7 cellular contexts compared by ENCODE assay signal in the genomic region with DNA sequence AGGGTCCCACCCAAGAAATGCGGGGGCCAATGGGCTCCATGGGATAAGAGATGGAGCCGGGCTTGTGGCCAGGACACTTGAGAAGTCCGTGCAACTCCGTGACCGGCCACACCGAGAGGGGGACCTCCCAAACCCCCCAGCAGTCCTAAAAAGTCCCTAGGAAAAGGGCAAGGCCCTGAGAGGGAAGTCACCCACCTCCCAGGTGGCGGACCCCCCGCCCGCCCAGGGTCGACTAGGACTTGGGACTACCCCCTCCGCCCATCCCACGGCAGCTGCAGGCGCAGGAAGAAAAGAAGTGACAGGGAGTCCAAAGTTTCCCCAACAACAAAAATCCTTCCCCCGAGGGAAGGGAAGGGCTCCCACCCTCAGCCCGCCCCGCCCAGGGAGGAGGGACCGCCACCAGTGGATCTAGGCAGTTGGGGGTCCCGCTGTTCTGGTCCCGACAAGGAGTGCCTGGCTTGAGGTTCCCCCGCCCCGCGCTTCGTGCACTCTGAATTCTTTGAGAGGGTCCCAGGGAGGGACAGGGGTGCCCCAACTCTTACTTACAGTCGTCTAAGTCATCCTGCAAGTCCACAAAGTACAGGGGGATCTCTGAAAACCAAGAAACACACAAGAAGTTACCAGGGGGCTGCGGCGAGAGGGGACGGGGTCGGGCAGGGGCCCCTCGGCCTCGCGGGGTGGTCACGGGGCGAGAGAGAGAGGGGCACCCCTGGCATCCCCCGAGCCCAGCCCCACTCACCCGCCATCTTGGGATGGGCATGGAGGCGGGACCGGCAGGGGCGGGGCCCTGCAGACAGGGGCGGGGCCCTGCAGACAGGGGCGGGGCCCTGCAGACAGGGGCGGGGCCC. TPM values are rescaled to one million over a fixed set of nuclear protein-coding genes. Genes with fewer than 3 reads are reported as not detected.
DNase-seq lines count a peak whose midpoint lies in the region; ATAC-seq and TF ChIP-seq lines count a peak whose summit lies in the region.

No MANE protein-coding gene starts in this region.

- peak; percentile 22 to 32 for ATAC-seq in activated T-cell treated with anti-CD3 and anti-CD28 coated beads, Interleukin-2, amount 50 U/mL, for 72 hours (replicated peaks in 1 of 2)
- ATAC-seq in aorta (ENCODE audit: low FRiP score), result peak; percentile 93

- no peaks in the 10 kb centered on the region for H3K9me3 Mint-ChIP-seq in activated T-cell treated with anti-CD3 and anti-CD28 coated beads, Interleukin-2, amount 50 U/mL, for 72 hours
- no peaks in the 10 kb centered on the region for H3K9me3 Mint-ChIP-seq in nephron progenitor cell

- H3K4me1 ChIP-seq in aorta (ENCODE audit: control insufficient read depth in 1 of 2, insufficient read depth in 2 of 2, low read length in 2 of 2), result no peaks in the 10 kb centered on the region

- in situ Hi-C loops in GM13977 (cut with MboI; ENCODE audit: low pct_unique_long_range_greater_than_20kb, low sequenced_read_pairs, unreplicated experiment), result no loop called here

- H3K4me1 Mint-ChIP-seq in activated T-cell treated with anti-CD3 and anti-CD28 coated beads, Interleukin-2, amount 50 U/mL, for 72 hours (ENCODE audit: low read depth), result peaks cover 76% of the 10 kb centered on the region
- H3K4me1 Mint-ChIP-seq in nephron progenitor cell, result peaks cover 22% of the 10 kb centered on the region

- H3K4me3 ChIP-seq in NB4 (ENCODE audit: low read depth, low read length), result peak overlapping the region; percentile 51
- peak overlapping the region; percentile 51 to 53 for H3K4me3 ChIP-seq in aorta (ENCODE audit: low read length in 2 of 2)

- H3K9me3 ChIP-seq in aorta (ENCODE audit: control insufficient read depth, low read length), result no peaks in the 10 kb centered on the region

- H3K27me3 Mint-ChIP-seq in activated T-cell treated with anti-CD3 and anti-CD28 coated beads, Interleukin-2, amount 50 U/mL, for 72 hours (ENCODE audit: low read depth), result no peaks in the 10 kb centered on the region
- peaks cover 2% of the 10 kb centered on the region for H3K27me3 Mint-ChIP-seq in nephron progenitor cell (ENCODE audit: low read depth, poor library complexity)

- no peaks in the 10 kb centered on the region for H3K36me3 ChIP-seq in aorta (ENCODE audit: control insufficient read depth in 1 of 2, insufficient read depth in 2 of 2, low read length in 1 of 2)

- TF ChIP-seq CTCF in GM13977 (IDR thresholded peaks at IDR 0.05; ENCODE audit: extremely low read depth, insufficient read depth, missing control alignments) (no peak), NB4 (IDR thresholded peaks at IDR 0.05; ENCODE audit: low read depth, low read length) (no peak), nephron progenitor cell (IDR thresholded peaks at IDR 0.05) (no peak)

- no peak for TF ChIP-seq POLR2A in NB4 (IDR thresholded peaks at IDR 0.05; ENCODE audit: extremely low read depth, insufficient read length)

- intact Hi-C loops in aorta (cut with DNase I), result loop anchor here (2.0 to 10.0 kb wide), 3 partner anchors 80 to 383 kb away; a partner anchor contains a TSS

- 9 to 14% methylated on average over 28 to 41 of the region's 41 CpGs for WGBS in aorta, 2 donors

- H3K27ac Mint-ChIP-seq in activated T-cell treated with anti-CD3 and anti-CD28 coated beads, Interleukin-2, amount 50 U/mL, for 72 hours, result peak overlapping the region; percentile 86
- H3K27ac Mint-ChIP-seq in nephron progenitor cell, result no peak overlapping the region

- no peaks in the 10 kb centered on the region for H3K27me3 ChIP-seq in aorta (ENCODE audit: control insufficient read depth in 1 of 2, insufficient read depth in 2 of 2, low read length in 1 of 2)

- H3K27ac ChIP-seq in aorta (ENCODE audit: low read depth in 1 of 2, low read length in 2 of 2), result no peak overlapping the region

- H3K4me3 Mint-ChIP-seq in activated T-cell treated with anti-CD3 and anti-CD28 coated beads, Interleukin-2, amount 50 U/mL, for 72 hours, result peak overlapping the region; percentile 82 to 86
- peak overlapping the region; percentile 87 for H3K4me3 Mint-ChIP-seq in nephron progenitor cell

- peaks cover 4 to 17% of the 10 kb centered on the region in 2 donors for H3K36me3 Mint-ChIP-seq in activated T-cell treated with anti-CD3 and anti-CD28 coated beads, Interleukin-2, amount 50 U/mL, for 72 hours (ENCODE audit: insufficient read depth in 2 of 2)
- H3K36me3 Mint-ChIP-seq in nephron progenitor cell (ENCODE audit: low read depth), result peaks cover 49% of the 10 kb centered on the region

- DNase-seq in GM13977 (ENCODE audit: low spot score) (peak; percentile 78), HCEC 1CT (peak; percentile 40), NB4 (ENCODE audit: low read depth) (peak; percentile 62), fibroblast of peridontal ligament (ENCODE audit: extremely low read depth) (peak; percentile 49), nephron progenitor cell (peak; percentile 65), aorta (peak; percentile 78 to 87)
- peak; percentile 12 to 61 for DNase-seq in activated T-cell treated with anti-CD3 and anti-CD28 coated beads, Interleukin-2, amount 50 U/mL, for 72 hours

RNA-seq across cellular contexts. Expression of a gene that starts 0.6 kb away (rescaled TPM):
- 10 to 100 TPM; 12.3 to 13.2 TPM for total RNA-seq in activated T-cell treated with anti-CD3 and anti-CD28 coated beads, Interleukin-2, amount 50 U/mL, for 72 hours
- total RNA-seq in aorta, result 10 to 100 TPM; 21.8 to 26.8 TPM
- polyA plus RNA-seq in aorta, result 10 to 100 TPM in 1 of 2 donors, 1 to 10 TPM in 1; 7.3 to 13.0 TPM
